In the genomic region with DNA sequence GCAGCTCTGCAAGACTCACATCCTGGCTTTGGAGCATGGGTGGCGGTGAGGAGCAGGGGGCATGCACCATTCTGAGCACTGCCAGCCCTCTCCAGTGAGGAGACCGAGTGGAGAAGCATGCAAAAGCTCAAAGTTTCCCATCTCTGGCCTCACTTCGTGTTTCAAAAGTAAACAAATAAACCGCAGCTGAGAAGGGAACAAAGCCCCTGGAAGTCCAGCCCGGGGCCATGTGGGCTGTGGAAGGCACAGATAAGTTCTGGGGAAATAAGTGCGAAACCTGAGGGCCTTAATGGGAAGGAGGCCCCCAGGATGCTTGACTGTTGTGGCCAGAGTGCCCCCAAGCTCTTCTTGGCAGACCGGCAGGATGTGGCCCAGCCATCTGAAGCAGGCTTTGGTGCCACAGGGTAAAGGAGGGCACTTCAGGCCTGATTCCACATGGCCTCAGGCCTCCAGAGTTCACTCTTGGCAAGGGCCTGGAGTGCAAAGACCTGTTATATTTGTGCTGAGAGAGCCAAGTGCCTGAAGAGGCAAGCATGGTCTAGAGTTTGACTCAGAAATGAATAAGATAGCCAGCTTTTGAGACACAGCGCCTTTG, we compare ENCODE assay signal across 10 cellular contexts. TPM values are rescaled to one million over a fixed set of nuclear protein-coding genes. Genes with fewer than 3 reads are reported as not detected.
DNase-seq lines count a peak whose midpoint lies in the region; ATAC-seq and TF ChIP-seq lines count a peak whose summit lies in the region.
"Had no signal": no experiment of that assay in that cellular context is flagged by ENCODE, and none has a peak within 500 bp of the region (broad histone marks: within the 10 kb centered on the region; RNA-seq: fewer than 3 reads in every experiment).

No MANE protein-coding gene starts in this region.

- WGBS in esophagus, 2 donors = 35 to 47% methylated on average over 8 of the region's 8 CpGs

- no peak for ATAC-seq in activated CD4-positive, CD25-positive, alpha-beta regulatory T cell treated with anti-CD3 and anti-CD28 coated beads, Interleukin-2, amount 50 U/mL, for 24 hours

- peak; percentile 25 to 26 for DNase-seq in NCI-H526 (lab: John Stamatoyannopoulos, UW)
- no peak for DNase-seq in NCI-H526 treated with DMSO at 0.1 percent for 48 hours (lab: John Stamatoyannopoulos, UW)
- DNase-seq in vagina (ENCODE audit: extremely low spot score in 2 of 2) = no peak
- no peak for DNase-seq in activated T-cell treated with anti-CD3 and anti-CD28 coated beads, Interleukin-2, amount 50 U/mL, for 1 hour
- no peak for DNase-seq in cerebellum (ENCODE audit: low spot score)
- DNase-seq: body of pancreas had no signal

- H3K27ac ChIP-seq in esophagus (ENCODE audit: low read depth in 2 of 2, low read length in 1 of 2) (peak overlapping the region; percentile 29 to 51), muscle layer of colon (ENCODE audit: low read depth, low read length) (no peak overlapping the region), vagina (peak overlapping the region; percentile 91)

- TF ChIP-seq CTCF in vagina (IDR thresholded peaks at IDR 0.05) = no peak

- no peak for TF ChIP-seq POLR2A in vagina (IDR thresholded peaks at IDR 0.05)

- H3K9me3 ChIP-seq in esophagus (ENCODE audit: control insufficient read depth in 2 of 2, insufficient read depth in 1 of 2, low read depth in 1 of 2, low read length in 1 of 2) = no peaks in the 10 kb centered on the region
- H3K9me3 ChIP-seq in muscle layer of colon (ENCODE audit: low read length) = no peaks in the 10 kb centered on the region
- no peaks in the 10 kb centered on the region for H3K9me3 ChIP-seq in vagina
- H3K9me3 ChIP-seq: A549, body of pancreas had no signal

- no peaks in the 10 kb centered on the region for H3K27me3 ChIP-seq in esophagus (ENCODE audit: control insufficient read depth in 1 of 2, insufficient read depth in 2 of 2, low read length in 2 of 2)
- peaks cover 13 to 32% of the 10 kb centered on the region in 2 donors for H3K27me3 ChIP-seq in muscle layer of colon (ENCODE audit: control insufficient read depth in 1 of 2, insufficient read depth in 2 of 2, low read length in 2 of 2)
- H3K27me3 ChIP-seq in vagina = no peaks in the 10 kb centered on the region

- peak overlapping the region; percentile 36 to 51 for H3K4me3 ChIP-seq in esophagus (ENCODE audit: low read depth in 1 of 2, low read length in 2 of 2)
- H3K4me3 ChIP-seq in muscle layer of colon (ENCODE audit: low read depth in 1 of 2, low read length in 2 of 2) = peak overlapping the region; percentile 23 to 33
- H3K4me3 ChIP-seq in vagina = peak overlapping the region; percentile 50 to 53
- H3K4me3 ChIP-seq: A549, body of pancreas had no signal

- intact Hi-C loops in vagina (cut with DNase I) = loop anchor here (10.0 kb wide), 1 partner anchor 138 kb away; no protein-coding TSS in a partner anchor

- H3K4me1 ChIP-seq in esophagus (ENCODE audit: control insufficient read depth in 2 of 2, insufficient read depth in 2 of 2, low read length in 1 of 2) = peaks cover 11 to 27% of the 10 kb centered on the region in 2 donors
- H3K4me1 ChIP-seq in muscle layer of colon (ENCODE audit: insufficient read depth, low read length) = peaks cover 6% of the 10 kb centered on the region
- H3K4me1 ChIP-seq in vagina = peaks cover 52% of the 10 kb centered on the region
- H3K4me1 ChIP-seq: A549 had no signal

- no peak overlapping the region for H3K9ac ChIP-seq in muscle layer of colon (ENCODE audit: low read length)

- H3K36me3 ChIP-seq in esophagus (ENCODE audit: control insufficient read depth in 2 of 2, insufficient read depth in 2 of 2, low read length in 1 of 2) = no peaks in the 10 kb centered on the region
- H3K36me3 ChIP-seq in muscle layer of colon (ENCODE audit: insufficient read depth, low read length) = no peaks in the 10 kb centered on the region
- H3K36me3 ChIP-seq in vagina = no peaks in the 10 kb centered on the region

RNA-seq across cellular contexts. Expression of a gene that starts 1.2 kb away (rescaled TPM):
- 1 to 10 TPM; 1.5 to 1.7 TPM for polyA plus RNA-seq in esophagus
- 46.4 TPM for total RNA-seq in vagina
- 0.27 TPM for total RNA-seq in cerebellum

RNA-seq across cellular contexts. Expression of a gene that starts 25.2 kb away (rescaled TPM):
- polyA plus RNA-seq in esophagus = under 1 TPM in 1 of 2 donors, not detected in 1; 0.45 TPM
- not detected for total RNA-seq in vagina
- total RNA-seq in cerebellum = 1.3 TPM
- total RNA-seq: body of pancreas had no signal
- polyA plus RNA-seq: A549 had no signal

Comparison
In these comparisons a context has a peak if more than half of its experiments do, and no peak if none do; other contexts are left out.
1. DNase-seq: peak in NCI-H526 (2 of 2); none in NCI-H526 treated with DMSO at 0.1 percent for 48 hours (single experiment), vagina (0 of 2), activated T-cell treated with anti-CD3 and anti-CD28 coated beads, Interleukin-2, amount 50 U/mL, for 1 hour (single experiment) and cerebellum (single experiment).
2. RNA of a gene that starts 1.2 kb away (total RNA-seq): 46.4 TPM in vagina (single experiment); 0.27 TPM in cerebellum (single experiment); every median in the first group is over 10 times any median in the second.
3. Peak in every context shown above with its lines, with median percentiles within 50 percentile points of each other: H3K4me3 ChIP-seq.